In genomic region chr20:54172856-54173652, GRCh38 we compare ENCODE assay signal across 10 cellular contexts. TPM values are rescaled to one million over a fixed set of nuclear protein-coding genes. Genes with fewer than 3 reads are reported as not detected.
A peak's percentile ranks its signal among the peaks of the same experiment; 100 is the strongest.
DNase-seq lines count a peak whose midpoint lies in the region; ATAC-seq, FAIRE-seq and TF ChIP-seq lines count a peak whose summit lies in the region.
"Had no signal": no experiment of that assay in that cellular context is flagged by ENCODE, and none has a peak within 500 bp of the region (broad histone marks: within the 10 kb centered on the region; RNA-seq: fewer than 3 reads in every experiment).

No MANE protein-coding gene starts in this region.

- peaks cover 21% of the 10 kb centered on the region for H3K4me1 Mint-ChIP-seq in activated naive CD4-positive, alpha-beta T cell treated with anti-CD3 and anti-CD28 coated beads for 36 hours (ENCODE audit: low read depth)
- peaks cover 25% of the 10 kb centered on the region for H3K4me1 Mint-ChIP-seq in WTC11
- H3K4me1 Mint-ChIP-seq in stimulated activated naive CD8-positive, alpha-beta T cell treated with anti-CD3 and anti-CD28 coated beads, Interleukin-15, amount 100 ng/mL, for 72 hours: peaks cover 25% of the 10 kb centered on the region
- peaks cover 5% of the 10 kb centered on the region in 2 donors for H3K4me1 Mint-ChIP-seq in immature natural killer cell

- peak overlapping the region; percentile 53 for H3K4me3 ChIP-seq in iPS-18c (ENCODE audit: insufficient read depth, low read depth, low read length)
- H3K4me3 ChIP-seq: ovary had no signal

- no peak for FAIRE-seq in GM19239 (lab: Jason Lieb, UNC)

- peaks cover 3% of the 10 kb centered on the region for H3K9me3 ChIP-seq in iPS-18c (ENCODE audit: control insufficient read depth, insufficient read depth, low read length)
- H3K9me3 ChIP-seq: ovary had no signal

- POLR2A ChIA-PET in WTC11 (lab: Charles Lee): no interaction called here

- CTCF ChIA-PET in activated naive CD4-positive, alpha-beta T cell treated with anti-CD3 and anti-CD28 coated beads for 36 hours (lab: Charles Lee): no interaction called here
- CTCF ChIA-PET in WTC11 (lab: Charles Lee): interaction anchor here (0.7 to 1.7 kb wide), 5 partner anchors 27 to 233 kb away, joined by 3 to 6 read pairs (median 3); no protein-coding TSS in a partner anchor

- no peak for TF ChIP-seq CTCF in WTC11 (IDR thresholded peaks at IDR 0.05)

- no peak for DNase-seq in activated naive CD4-positive, alpha-beta T cell treated with anti-CD3 and anti-CD28 coated beads for 36 hours
- no peak for DNase-seq in activated naive CD4-positive, alpha-beta T cell treated with anti-CD3 and anti-CD28 coated beads, Interleukin-2, amount 50 U/mL, for 16 hours
- peak; percentile 58 for DNase-seq in WTC11 (ENCODE audit: low spot score)
- peak; percentile 12 to 14 for DNase-seq in stimulated activated naive CD8-positive, alpha-beta T cell treated with anti-CD3 and anti-CD28 coated beads, Interleukin-15, amount 100 ng/mL, for 72 hours
- DNase-seq in GM19239 (ENCODE audit: insufficient read length, low spot score): no peak
- no peak for DNase-seq in immature natural killer cell
- DNase-seq: ovary had no signal

- H3K9me3 Mint-ChIP-seq in activated naive CD4-positive, alpha-beta T cell treated with anti-CD3 and anti-CD28 coated beads for 36 hours: no peaks in the 10 kb centered on the region
- H3K9me3 Mint-ChIP-seq in WTC11 (no peaks in the 10 kb centered on the region), immature natural killer cell (peaks cover 0 to 2% (median 0%) of the 10 kb centered on the region in 6 donors)
- no peaks in the 10 kb centered on the region for H3K9me3 Mint-ChIP-seq in stimulated activated naive CD8-positive, alpha-beta T cell treated with anti-CD3 and anti-CD28 coated beads, Interleukin-15, amount 100 ng/mL, for 72 hours

- peak overlapping the region; percentile 38 for H3K4me3 Mint-ChIP-seq in activated naive CD4-positive, alpha-beta T cell treated with anti-CD3 and anti-CD28 coated beads for 36 hours
- H3K4me3 Mint-ChIP-seq in WTC11: peak overlapping the region; percentile 73
- H3K4me3 Mint-ChIP-seq in stimulated activated naive CD8-positive, alpha-beta T cell treated with anti-CD3 and anti-CD28 coated beads, Interleukin-15, amount 100 ng/mL, for 72 hours: peak overlapping the region; percentile 77
- H3K4me3 Mint-ChIP-seq in immature natural killer cell: no peak overlapping the region

- H3K27me3 Mint-ChIP-seq in activated naive CD4-positive, alpha-beta T cell treated with anti-CD3 and anti-CD28 coated beads for 36 hours (ENCODE audit: low read depth): peaks cover 76% of the 10 kb centered on the region
- H3K27me3 Mint-ChIP-seq in WTC11 (ENCODE audit: low read depth) (peaks cover 84% of the 10 kb centered on the region), immature natural killer cell (ENCODE audit: low read depth in 3 of 3) (peaks cover 9 to 36% (median 19%) of the 10 kb centered on the region in 3 donors)
- H3K27me3 Mint-ChIP-seq in stimulated activated naive CD8-positive, alpha-beta T cell treated with anti-CD3 and anti-CD28 coated beads, Interleukin-15, amount 100 ng/mL, for 72 hours: peaks cover 83% of the 10 kb centered on the region

- ATAC-seq in WTC11: peak; percentile 52
- peak; percentile 50 for ATAC-seq in stimulated activated naive CD8-positive, alpha-beta T cell treated with anti-CD3 and anti-CD28 coated beads, Interleukin-15, amount 100 ng/mL, for 72 hours
- no peak for ATAC-seq in HG03025 (IDR thresholded peaks at IDR 0.05; ENCODE audit: low FRiP score, unreplicated experiment)

- intact Hi-C loops in activated naive CD4-positive, alpha-beta T cell treated with anti-CD3 and anti-CD28 coated beads for 36 hours (cut with micrococcal nuclease): no loop called here

- H3K36me3 Mint-ChIP-seq in activated naive CD4-positive, alpha-beta T cell treated with anti-CD3 and anti-CD28 coated beads for 36 hours (ENCODE audit: low read depth): no peaks in the 10 kb centered on the region
- H3K36me3 Mint-ChIP-seq in WTC11 (no peaks in the 10 kb centered on the region), immature natural killer cell (no peaks in the 10 kb centered on the region)

- H3K27ac Mint-ChIP-seq in activated naive CD4-positive, alpha-beta T cell treated with anti-CD3 and anti-CD28 coated beads for 36 hours: no peak overlapping the region
- no peak overlapping the region for H3K27ac Mint-ChIP-seq in WTC11
- H3K27ac Mint-ChIP-seq in stimulated activated naive CD8-positive, alpha-beta T cell treated with anti-CD3 and anti-CD28 coated beads, Interleukin-15, amount 100 ng/mL, for 72 hours: no peak overlapping the region
- H3K27ac Mint-ChIP-seq in immature natural killer cell: no peak overlapping the region

TF ChIP-seq in WTC11, 78 proteins besides CTCF, POLR2A, EP300 and RAD21 (continues in another document):
- no peak for TF ChIP-seq PREB (CRISPR knock-in tag; IDR thresholded peaks at IDR 0.05; ENCODE audit: borderline replicate concordance)
- no peak for TF ChIP-seq TCF7 (CRISPR knock-in tag; IDR thresholded peaks at IDR 0.05; ENCODE audit: low read depth)
- no peak for TF ChIP-seq ZNF671 (CRISPR knock-in tag; IDR thresholded peaks at IDR 0.05)
- TF ChIP-seq STAT6 (CRISPR knock-in tag; conservative IDR thresholded peaks at IDR 0.05; ENCODE audit: low read depth): no peak
- no peak for TF ChIP-seq GABPB1 (CRISPR knock-in tag; IDR thresholded peaks at IDR 0.05)
- no peak for TF ChIP-seq ZNF317 (CRISPR knock-in tag; IDR thresholded peaks at IDR 0.05; ENCODE audit: borderline replicate concordance, low read depth)
- no peak for TF ChIP-seq AR (CRISPR knock-in tag; IDR thresholded peaks at IDR 0.05)
- TF ChIP-seq TP53 (CRISPR knock-in tag; IDR thresholded peaks at IDR 0.05): peak; percentile 79; the same call in 1 of the 2 replicates
- TF ChIP-seq ESRRA (CRISPR knock-in tag; IDR thresholded peaks at IDR 0.05; ENCODE audit: borderline replicate concordance): peak; percentile 17; the same call in 1 of the 2 replicates
- TF ChIP-seq FOXP1 (CRISPR knock-in tag; IDR thresholded peaks at IDR 0.05; ENCODE audit: borderline replicate concordance): peak; percentile 49; the same call in 1 of the 2 replicates

RNA-seq across cellular contexts. Expression of gene CYP24A1, which starts 0.7 kb away (rescaled TPM):
- total RNA-seq in activated naive CD4-positive, alpha-beta T cell treated with anti-CD3 and anti-CD28 coated beads for 36 hours: not detected
- total RNA-seq in WTC11 (2021): not detected in 3 replicates
- polyA plus RNA-seq in immature natural killer cell: not detected
- total RNA-seq: temporal lobe had no signal
- polyA plus RNA-seq: ovary had no signal

RNA-seq across cellular contexts. Expression of gene PFDN4, which starts 34.8 kb away (rescaled TPM):
- total RNA-seq in activated naive CD4-positive, alpha-beta T cell treated with anti-CD3 and anti-CD28 coated beads for 36 hours: 10 to 100 TPM; 48.8 to 53.3 TPM
- total RNA-seq in WTC11 (2021): 90.1 to 94.4 TPM (median 90.5 TPM) in 3 replicates
- polyA plus RNA-seq in immature natural killer cell: 10 to 100 TPM; 33.2 to 93.9 (median 43.6) TPM

Comparison
In these comparisons a context has a peak if more than half of its experiments do, and no peak if none do; other contexts are left out.
1. DNase-seq: peak in WTC11 (single experiment) and stimulated activated naive CD8-positive, alpha-beta T cell treated with anti-CD3 and anti-CD28 coated beads, Interleukin-15, amount 100 ng/mL, for 72 hours (2 of 2); none in activated naive CD4-positive, alpha-beta T cell treated with anti-CD3 and anti-CD28 coated beads for 36 hours (single experiment), activated naive CD4-positive, alpha-beta T cell treated with anti-CD3 and anti-CD28 coated beads, Interleukin-2, amount 50 U/mL, for 16 hours (single experiment), GM19239 (single experiment) and immature natural killer cell (0 of 3).
2. H3K4me3 Mint-ChIP-seq: peak in activated naive CD4-positive, alpha-beta T cell treated with anti-CD3 and anti-CD28 coated beads for 36 hours (single experiment), WTC11 (single experiment) and stimulated activated naive CD8-positive, alpha-beta T cell treated with anti-CD3 and anti-CD28 coated beads, Interleukin-15, amount 100 ng/mL, for 72 hours (2 of 2); none in immature natural killer cell (0 of 5).